In the genomic region with DNA sequence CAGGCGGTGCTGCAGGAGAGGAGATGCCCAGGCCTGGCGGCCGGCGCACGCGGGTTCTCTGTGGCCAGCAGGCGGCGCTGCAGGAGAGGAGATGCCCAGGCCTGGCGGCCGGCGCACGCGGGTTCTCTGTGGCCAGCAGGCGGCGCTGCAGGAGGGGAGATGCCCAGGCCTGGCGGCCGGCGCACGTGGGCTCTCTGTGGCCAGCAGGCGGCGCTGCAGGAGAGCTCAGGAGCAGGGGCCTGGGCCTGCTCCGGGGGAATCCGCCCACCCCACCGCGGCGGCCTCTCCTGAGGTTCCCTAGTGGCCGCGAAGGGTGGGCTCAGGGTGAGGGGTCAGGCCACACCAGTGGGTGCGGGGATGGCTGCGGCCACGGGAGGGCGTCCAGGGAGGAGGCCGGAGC, we compare ENCODE assay signal across 6 cellular contexts.
DNase-seq lines count a peak whose midpoint lies in the region; ATAC-seq, FAIRE-seq and TF ChIP-seq lines count a peak whose summit lies in the region.
"Not testable (repeated sequence)": the region's sequence is repeated elsewhere in the genome, so short reads cannot be mapped to it uniquely, and the experiment has no call there.

No MANE protein-coding gene starts in this region.

- H3K27me3 ChIP-seq in WERI-Rb-1 (ENCODE audit: insufficient read depth, low read depth, severe bottlenecking); GM12878 (replicated peaks in 1 of 2; ENCODE audit: control insufficient read depth in 2 of 2, insufficient read depth in 2 of 2, low read length in 1 of 2); endodermal cell (ENCODE audit: control insufficient read depth, insufficient read depth, low read length, poor library complexity, severe bottlenecking): not testable (repeated sequence)

- H3K9ac ChIP-seq in GM12878 (ENCODE audit: control insufficient read depth, insufficient read depth, low read length); endodermal cell (ENCODE audit: extremely low read depth, low read length, poor library complexity, severe bottlenecking): not testable (repeated sequence)

- SMC1A ChIA-PET in GM12878 (lab: Charles Lee; ENCODE audit: uncharacterized antibody, unreplicated experiment) = not testable (repeated sequence)

- H3K9me3 ChIP-seq in WERI-Rb-1 (ENCODE audit: severe bottlenecking); GM12878 (replicated peaks; ENCODE audit: control insufficient read depth, insufficient read depth, low read length); endodermal cell (ENCODE audit: control insufficient read depth, low read length): not testable (repeated sequence)

- BruUV-seq in GM12878 (replicated peaks; lab: Mats Ljungman, UMichigan) = not testable (repeated sequence)

- not testable (repeated sequence) for H3K4me3 Mint-ChIP-seq in activated CD4-positive, alpha-beta T cell treated with anti-CD3 and anti-CD28 coated beads for 36 hours; activated T-cell treated with anti-CD3 and anti-CD28 coated beads, Interleukin-2, amount 50 U/mL, for 24 hours; endodermal cell

- H3K27ac ChIP-seq in WERI-Rb-1; GM12878 (ENCODE audit: control insufficient read depth, insufficient read depth); endodermal cell (ENCODE audit: low read depth, low read length): not testable (repeated sequence)

- not testable (repeated sequence) for H3K4me1 ChIP-seq in GM12878 (ENCODE audit: control insufficient read depth, insufficient read depth, low read length); endodermal cell (ENCODE audit: control insufficient read depth, insufficient read depth, low read length)

- ATAC-seq in activated CD4-positive, alpha-beta T cell treated with anti-CD3 and anti-CD28 coated beads for 36 hours; GM12878: not testable (repeated sequence)

- TF ChIP-seq CTCF in GM13977 (IDR thresholded peaks at IDR 0.05; ENCODE audit: extremely low read depth, insufficient read depth, missing control alignments) (peak; percentile 4), endodermal cell (conservative IDR thresholded peaks at IDR 0.05) (peak; percentile 11)
- not testable (repeated sequence) for TF ChIP-seq CTCF in WERI-Rb-1 (IDR thresholded peaks at IDR 0.05; ENCODE audit: low read depth, low read length); GM12878 (IDR thresholded peaks at IDR 0.05 in 2 of 3, conservative IDR thresholded peaks at IDR 0.05 in 1 of 3; ENCODE audit: control insufficient read depth in 2 of 3, extremely low read depth in 1 of 3, insufficient read depth in 1 of 3, low read depth in 3 of 3, low read length in 3 of 3)

- in situ Hi-C loops in GM13977 (cut with MboI; ENCODE audit: low pct_unique_long_range_greater_than_20kb, low sequenced_read_pairs, unreplicated experiment); GM12878 (cut with MboI): not testable (repeated sequence)

- H3K27me3 Mint-ChIP-seq in activated CD4-positive, alpha-beta T cell treated with anti-CD3 and anti-CD28 coated beads for 36 hours; activated T-cell treated with anti-CD3 and anti-CD28 coated beads, Interleukin-2, amount 50 U/mL, for 24 hours; endodermal cell (ENCODE audit: insufficient read depth): not testable (repeated sequence)

- TF ChIP-seq POLR2A in GM12878 (IDR thresholded peaks at IDR 0.05; ENCODE audit: low read depth, low read length) = not testable (repeated sequence)

- not testable (repeated sequence) for H3K36me3 ChIP-seq in WERI-Rb-1; GM12878 (ENCODE audit: control insufficient read depth in 2 of 2, insufficient read depth in 2 of 2, low read length in 1 of 2); endodermal cell (ENCODE audit: control insufficient read depth, insufficient read depth, low read length)

- 96% methylated on average over 4 of the region's 33 CpGs for WGBS in GM12878 (ENCODE audit: insufficient coverage, insufficient replicate concordance, low lambda C conversion rate, missing lambda C conversion rate)
- no CpG with 5 or more reads among the region's 33 CpGs for WGBS in endodermal cell (ENCODE audit: insufficient coverage in 1 of 2, insufficient read length in 1 of 2), 2 experiments

- TF ChIP-seq EP300 in GM12878 (IDR thresholded peaks at IDR 0.05; ENCODE audit: borderline replicate concordance in 1 of 2, control insufficient read depth in 1 of 2, low read depth in 2 of 2, low read length in 2 of 2) = not testable (repeated sequence)

- intact Hi-C loops in activated CD4-positive, alpha-beta T cell treated with anti-CD3 and anti-CD28 coated beads for 36 hours (cut with DNase I, micrococcal nuclease); GM12878 (cut with micrococcal nuclease; ENCODE audit: unreplicated experiment): not testable (repeated sequence)

- H3K79me2 ChIP-seq in GM12878 (ENCODE audit: control insufficient read depth, insufficient read depth, low read length) = not testable (repeated sequence)

- not testable (repeated sequence) for H3K4me1 Mint-ChIP-seq in activated CD4-positive, alpha-beta T cell treated with anti-CD3 and anti-CD28 coated beads for 36 hours; activated T-cell treated with anti-CD3 and anti-CD28 coated beads, Interleukin-2, amount 50 U/mL, for 24 hours (ENCODE audit: low read depth); endodermal cell

- DNase-seq in GM13977 (ENCODE audit: low spot score); GM12878 (ENCODE audit: low read depth, low spot score); endodermal cell: not testable (repeated sequence)
- peak; percentile 6 for DNase-seq in WERI-Rb-1
- DNase-seq in activated CD4-positive, alpha-beta T cell treated with anti-CD3 and anti-CD28 coated beads for 36 hours = peak; percentile 3
- peak; percentile 27 for DNase-seq in activated T-cell treated with anti-CD3 and anti-CD28 coated beads, Interleukin-2, amount 50 U/mL, for 24 hours

- H3K27ac Mint-ChIP-seq in activated CD4-positive, alpha-beta T cell treated with anti-CD3 and anti-CD28 coated beads for 36 hours; activated T-cell treated with anti-CD3 and anti-CD28 coated beads, Interleukin-2, amount 50 U/mL, for 24 hours; endodermal cell: not testable (repeated sequence)

- not testable (repeated sequence) for FAIRE-seq in GM12878 (lab: Jason Lieb, UNC)

- POLR2A ChIA-PET in activated CD4-positive, alpha-beta T cell treated with anti-CD3 and anti-CD28 coated beads for 36 hours (lab: Charles Lee); GM12878 (lab: Charles Lee): not testable (repeated sequence)

- not testable (repeated sequence) for H2AFZ ChIP-seq in GM12878 (ENCODE audit: control insufficient read depth, low read depth, low read length)

- CTCF ChIA-PET in activated CD4-positive, alpha-beta T cell treated with anti-CD3 and anti-CD28 coated beads for 36 hours (lab: Charles Lee); GM12878 (lab: Yijun Ruan, JAX): not testable (repeated sequence)

- H4K20me1 ChIP-seq in GM12878 (ENCODE audit: control insufficient read depth, insufficient read depth) = not testable (repeated sequence)

- not testable (repeated sequence) for TF ChIP-seq RAD21 in GM12878 (IDR thresholded peaks at IDR 0.05; ENCODE audit: insufficient read depth, low read depth, low read length)

- not testable (repeated sequence) for H3K36me3 Mint-ChIP-seq in activated CD4-positive, alpha-beta T cell treated with anti-CD3 and anti-CD28 coated beads for 36 hours (ENCODE audit: low read depth); activated T-cell treated with anti-CD3 and anti-CD28 coated beads, Interleukin-2, amount 50 U/mL, for 24 hours (ENCODE audit: low read depth); endodermal cell (ENCODE audit: low read depth)

- H3K9me3 Mint-ChIP-seq in activated CD4-positive, alpha-beta T cell treated with anti-CD3 and anti-CD28 coated beads for 36 hours (ENCODE audit: low read depth); activated T-cell treated with anti-CD3 and anti-CD28 coated beads, Interleukin-2, amount 50 U/mL, for 24 hours; endodermal cell: not testable (repeated sequence)

- not testable (repeated sequence) for H3K4me3 ChIP-seq in WERI-Rb-1 (ENCODE audit: low read depth, low read length); GM12878; endodermal cell (ENCODE audit: low read length)

- H3K4me2 ChIP-seq in GM12878 (ENCODE audit: control insufficient read depth, insufficient read depth) = not testable (repeated sequence)

- RAD21 ChIA-PET in GM12878 (lab: Charles Lee; ENCODE audit: unreplicated experiment) = not testable (repeated sequence)

TF ChIP-seq in GM12878, 131 proteins besides CTCF, POLR2A, EP300 and RAD21:
- TF ChIP-seq, protein P1, sequence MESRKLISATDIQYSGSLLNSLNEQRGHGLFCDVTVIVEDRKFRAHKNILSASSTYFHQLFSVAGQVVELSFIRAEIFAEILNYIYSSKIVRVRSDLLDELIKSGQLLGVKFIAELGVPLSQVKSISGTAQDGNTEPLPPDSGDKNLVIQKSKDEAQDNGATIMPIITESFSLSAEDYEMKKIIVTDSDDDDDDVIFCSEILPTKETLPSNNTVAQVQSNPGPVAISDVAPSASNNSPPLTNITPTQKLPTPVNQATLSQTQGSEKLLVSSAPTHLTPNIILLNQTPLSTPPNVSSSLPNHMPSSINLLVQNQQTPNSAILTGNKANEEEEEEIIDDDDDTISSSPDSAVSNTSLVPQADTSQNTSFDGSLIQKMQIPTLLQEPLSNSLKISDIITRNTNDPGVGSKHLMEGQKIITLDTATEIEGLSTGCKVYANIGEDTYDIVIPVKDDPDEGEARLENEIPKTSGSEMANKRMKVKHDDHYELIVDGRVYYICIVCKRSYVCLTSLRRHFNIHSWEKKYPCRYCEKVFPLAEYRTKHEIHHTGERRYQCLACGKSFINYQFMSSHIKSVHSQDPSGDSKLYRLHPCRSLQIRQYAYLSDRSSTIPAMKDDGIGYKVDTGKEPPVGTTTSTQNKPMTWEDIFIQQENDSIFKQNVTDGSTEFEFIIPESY (IDR thresholded peaks at IDR 0.05) = 0 out of 2 replicates have a peak, but pooled peaks have one; percentile 56
